31 cellular contexts compared by ENCODE assay signal in the genomic region with DNA sequence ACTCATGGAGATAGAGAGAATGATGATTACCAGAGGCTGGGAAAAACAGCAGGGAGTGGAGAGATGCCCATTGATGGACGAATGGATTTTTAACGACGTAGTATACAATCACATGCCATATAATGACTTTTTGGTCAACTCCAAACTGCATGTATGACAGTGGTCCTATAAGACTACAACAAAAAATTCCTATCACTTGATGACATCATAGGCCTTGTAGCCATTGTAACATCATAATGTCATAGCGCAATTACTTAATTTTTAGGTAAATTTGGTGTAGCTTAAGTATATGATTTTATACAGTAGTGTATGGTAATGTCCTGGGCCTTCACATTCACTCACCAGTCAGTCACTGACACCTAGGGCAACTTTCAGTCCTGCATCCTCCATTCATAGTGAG.
DNase-seq lines count a peak whose midpoint lies in the region; ATAC-seq, FAIRE-seq and TF ChIP-seq lines count a peak whose summit lies in the region.
"Had no signal": no experiment of that assay in that cellular context is flagged by ENCODE, and none has a peak within 500 bp of the region (broad histone marks: within the 10 kb centered on the region; RNA-seq: fewer than 3 reads in every experiment).

No MANE protein-coding gene starts in this region.

- H3K9ac ChIP-seq in HepG2 (ENCODE audit: insufficient read depth, low read depth, low read length) (no peak overlapping the region), GM12878 (ENCODE audit: control insufficient read depth, insufficient read depth, low read length) (no peak overlapping the region), GM23248 (no peak overlapping the region)
- H3K9ac ChIP-seq: BLaER1; BLaER1 treated with 17β-estradiol and CSF1 and Interleukin-3, amounts not matched to agents 10 nM and 100 nM had no signal

- no peak overlapping the region for H3K4me3 ChIP-seq in HepG2 (replicated peaks in 1 of 3; ENCODE audit: insufficient read depth in 1 of 3, low read depth in 2 of 3, low read length in 3 of 3)
- no peak overlapping the region for H3K4me3 ChIP-seq in right lobe of liver
- no peak overlapping the region for H3K4me3 ChIP-seq in GM12878
- no peak overlapping the region for H3K4me3 ChIP-seq in GM23248
- H3K4me3 ChIP-seq: A549; BLaER1; BLaER1 treated with 17β-estradiol and CSF1 and Interleukin-3, amounts not matched to agents 10 nM and 100 nM had no signal

- no peaks in the 10 kb centered on the region for H3K9me2 ChIP-seq in GM23248 (ENCODE audit: insufficient read depth)

- TF ChIP-seq EP300 in HepG2 (IDR thresholded peaks at IDR 0.05; ENCODE audit: low read depth in 2 of 2, low read length in 2 of 2) = no peak
- TF ChIP-seq EP300 in HepG2 (CRISPR knock-in tag; IDR thresholded peaks at IDR 0.05; ENCODE audit: borderline replicate concordance) = no peak
- TF ChIP-seq EP300 in GM12878 (IDR thresholded peaks at IDR 0.05; ENCODE audit: borderline replicate concordance in 1 of 2, control insufficient read depth in 1 of 2, low read depth in 2 of 2, low read length in 2 of 2) = no peak

- H3K27me3 ChIP-seq in HepG2 (ENCODE audit: control insufficient read depth in 1 of 2, insufficient read depth in 2 of 2, low read length in 2 of 2) (no peaks in the 10 kb centered on the region), right lobe of liver (no peaks in the 10 kb centered on the region), GM12878 (replicated peaks in 1 of 2; ENCODE audit: control insufficient read depth in 2 of 2, insufficient read depth in 2 of 2, low read length in 1 of 2) (no peaks in the 10 kb centered on the region), GM23248 (replicated peaks; ENCODE audit: insufficient read depth) (no peaks in the 10 kb centered on the region)
- H3K27me3 ChIP-seq: BE2C; BLaER1; BLaER1 treated with 17β-estradiol and CSF1 and Interleukin-3, amounts not matched to agents 10 nM and 100 nM had no signal

- FAIRE-seq in HepG2 (lab: Jason Lieb, UNC) (no peak), GM12878 (lab: Jason Lieb, UNC) (peak; percentile 7)
- FAIRE-seq: A204.1, A549, D721Med had no signal

- no peaks in the 10 kb centered on the region for H3F3A ChIP-seq in GM23248 (ENCODE audit: insufficient read depth)

- H3K27ac ChIP-seq in HepG2 (ENCODE audit: extremely low read length, insufficient read depth, low read length) = no peak overlapping the region
- H3K27ac ChIP-seq in right lobe of liver = no peak overlapping the region
- H3K27ac ChIP-seq in GM12878 (ENCODE audit: control insufficient read depth, insufficient read depth) = no peak overlapping the region
- H3K27ac ChIP-seq in GM23248 = no peak overlapping the region
- H3K27ac ChIP-seq: 22Rv1; A549; BLaER1; BLaER1 treated with 17β-estradiol and CSF1 and Interleukin-3, amounts not matched to agents 10 nM and 100 nM; C4-2B had no signal

- RAD21 ChIA-PET in GM12878 (lab: Charles Lee; ENCODE audit: unreplicated experiment) = no interaction called here

- H3K36me3 ChIP-seq in HepG2 (replicated peaks in 1 of 2; ENCODE audit: control insufficient read depth in 1 of 2, insufficient read depth in 2 of 2, low read length in 2 of 2) = no peaks in the 10 kb centered on the region
- H3K36me3 ChIP-seq in right lobe of liver = no peaks in the 10 kb centered on the region
- no peaks in the 10 kb centered on the region for H3K36me3 ChIP-seq in GM12878 (ENCODE audit: control insufficient read depth in 2 of 2, insufficient read depth in 2 of 2, low read length in 1 of 2)
- no peaks in the 10 kb centered on the region for H3K36me3 ChIP-seq in GM23248 (ENCODE audit: low read depth)
- H3K36me3 ChIP-seq: BE2C; BLaER1; BLaER1 treated with 17β-estradiol and CSF1 and Interleukin-3, amounts not matched to agents 10 nM and 100 nM had no signal

- TF ChIP-seq POLR2A in HepG2 (IDR thresholded peaks at IDR 0.05; ENCODE audit: insufficient read depth in 1 of 2, low read depth in 2 of 2, low read length in 2 of 2) (no peak), right lobe of liver (IDR thresholded peaks at IDR 0.05) (no peak), GM12878 (IDR thresholded peaks at IDR 0.05; ENCODE audit: low read depth, low read length) (no peak)

- no peaks in the 10 kb centered on the region for H3K79me2 ChIP-seq in HepG2 (ENCODE audit: insufficient read depth, low read length)
- H3K79me2 ChIP-seq in GM12878 (ENCODE audit: control insufficient read depth, insufficient read depth, low read length) = no peaks in the 10 kb centered on the region
- H3K79me2 ChIP-seq in GM23248 (ENCODE audit: insufficient read depth) = no peaks in the 10 kb centered on the region

- H2AFZ ChIP-seq in HepG2 (ENCODE audit: low read length) (no peak overlapping the region), GM12878 (ENCODE audit: control insufficient read depth, low read depth, low read length) (no peak overlapping the region), GM23248 (no peak overlapping the region)

- no TSS peak for BruUV-seq in HepG2 (replicated peaks; lab: Mats Ljungman, UMichigan)
- BruUV-seq in GM12878 (replicated peaks; lab: Mats Ljungman, UMichigan) = no TSS peak

- DNase-seq in HepG2 (ENCODE audit: low spot score) = no peak
- no peak for DNase-seq in right lobe of liver
- no peak for DNase-seq in GM12878 (ENCODE audit: low read depth, low spot score)
- DNase-seq in GM23248 = no peak
- DNase-seq: 8988T; ACHN; AML-193; BE2C; C1 segment of cervical spinal cord; Caco-2; Calu3; CD4-positive, alpha-beta memory T cell; CD4-positive, alpha-beta T cell; CD4-positive, CD25-positive, alpha-beta regulatory T cell; CD8-positive, alpha-beta memory T cell; CD8-positive, alpha-beta T cell; COR-L47; DMS 273 treated with DMSO at 0.1 percent for 48 hours; DMS153; DMS53; DMS79; DMS79 treated with DMSO at 0.1 percent for 48 hours; DND-41; EL had no signal

- peaks cover 26% of the 10 kb centered on the region for H3K9me3 ChIP-seq in HepG2 (ENCODE audit: low read length)
- no peaks in the 10 kb centered on the region for H3K9me3 ChIP-seq in right lobe of liver
- H3K9me3 ChIP-seq in GM12878 (replicated peaks; ENCODE audit: control insufficient read depth, insufficient read depth, low read length) = peaks cover 1% of the 10 kb centered on the region; the same call in 1 of the 3 replicates
- no peaks in the 10 kb centered on the region for H3K9me3 ChIP-seq in GM23248 (ENCODE audit: low read depth)
- H3K9me3 ChIP-seq: A549 had no signal

- CTCF ChIA-PET in HepG2 (lab: Yijun Ruan, JAX; ENCODE audit: low intra/inter-chr PET ratio, low total read pairs) = no interaction called here
- CTCF ChIA-PET in GM12878 (lab: Yijun Ruan, JAX) = no interaction called here

- H3K4me1 ChIP-seq in HepG2 (ENCODE audit: insufficient read depth, low read length) (no peaks in the 10 kb centered on the region), right lobe of liver (no peaks in the 10 kb centered on the region), GM12878 (ENCODE audit: control insufficient read depth, insufficient read depth, low read length) (no peaks in the 10 kb centered on the region), GM23248 (ENCODE audit: insufficient read depth) (peaks cover 6% of the 10 kb centered on the region)
- H3K4me1 ChIP-seq: A549, BE2C, BLaER1, Caco-2 had no signal

- POLR2A ChIA-PET in HepG2 (lab: Yijun Ruan, JAX) = no interaction called here
- POLR2A ChIA-PET in GM12878 (lab: Charles Lee) = no interaction called here

- H4K20me1 ChIP-seq in HepG2 (ENCODE audit: insufficient read depth, low read length) (no peaks in the 10 kb centered on the region), GM12878 (ENCODE audit: control insufficient read depth, insufficient read depth) (no peaks in the 10 kb centered on the region), GM23248 (ENCODE audit: insufficient read depth) (no peaks in the 10 kb centered on the region)
- H4K20me1 ChIP-seq: BLaER1; BLaER1 treated with 17β-estradiol and CSF1 and Interleukin-3, amounts not matched to agents 10 nM and 100 nM had no signal

- in situ Hi-C loops in HepG2 (cut with HindIII; ENCODE audit: extremely low pct_ligation_motif_present, low pct_unique_long_range_greater_than_20kb) (loop anchor here (25.0 kb wide), 1 partner anchor 389 kb away; no protein-coding TSS in a partner anchor), GM12878 (cut with MboI) (no loop called here), GM23248 (cut with MboI) (loop anchor here (25.0 kb wide), 1 partner anchor 389 kb away; no protein-coding TSS in a partner anchor)

- no peak for TF ChIP-seq RAD21 in HepG2 (CRISPR knock-in tag; IDR thresholded peaks at IDR 0.05)
- no peak for TF ChIP-seq RAD21 in GM12878 (IDR thresholded peaks at IDR 0.05; ENCODE audit: insufficient read depth, low read depth, low read length)

- no peak overlapping the region for H3K4me2 ChIP-seq in HepG2 (ENCODE audit: low read depth, low read length)
- H3K4me2 ChIP-seq in GM12878 (ENCODE audit: control insufficient read depth, insufficient read depth) = no peak overlapping the region
- no peak overlapping the region for H3K4me2 ChIP-seq in GM23248 (ENCODE audit: unreplicated experiment)
- H3K4me2 ChIP-seq: A549; BLaER1; BLaER1 treated with 17β-estradiol and CSF1 and Interleukin-3, amounts not matched to agents 10 nM and 100 nM had no signal

- SMC1A ChIA-PET in GM12878 (lab: Charles Lee; ENCODE audit: uncharacterized antibody, unreplicated experiment) = interaction anchor here (1.2 kb wide), 1 partner anchor 22 kb away, joined by 3 read pairs; no protein-coding TSS in a partner anchor

- ATAC-seq in HepG2 (no peak), right lobe of liver (no peak), GM12878 (no peak)
- ATAC-seq: A549; CD8-positive, alpha-beta T cell had no signal

- TF ChIP-seq CTCF in HepG2 (CRISPR knock-in tag; IDR thresholded peaks at IDR 0.05) (no peak), right lobe of liver (IDR thresholded peaks at IDR 0.05) (no peak), GM12878 (IDR thresholded peaks at IDR 0.05 in 2 of 3, conservative IDR thresholded peaks at IDR 0.05 in 1 of 3; ENCODE audit: control insufficient read depth in 2 of 3, extremely low read depth in 1 of 3, insufficient read depth in 1 of 3, low read depth in 3 of 3, low read length in 3 of 3) (no peak)

- WGBS in HepG2 (ENCODE audit: low lambda C conversion rate) = 16% methylated on average over 4 of the region's 4 CpGs
- 70% methylated on average over 4 of the region's 4 CpGs for WGBS in right lobe of liver (ENCODE audit: insufficient coverage, low coverage, low lambda C conversion rate, missing lambda C conversion rate)
- WGBS in GM12878 (ENCODE audit: insufficient coverage, insufficient replicate concordance, low lambda C conversion rate, missing lambda C conversion rate) = 60% methylated on average over 4 of the region's 4 CpGs
- 92 to 98% methylated on average over 4 of the region's 4 CpGs for WGBS in GM23248 (ENCODE audit: low coverage in 1 of 2, low lambda C conversion rate in 2 of 2, missing lambda C conversion rate in 2 of 2), 2 experiments

- intact Hi-C loops in HepG2 (cut with micrococcal nuclease; ENCODE audit: unreplicated experiment) = no loop called here
- intact Hi-C loops in right lobe of liver (cut with DNase I) = no loop called here
- intact Hi-C loops in GM12878 (cut with micrococcal nuclease; ENCODE audit: unreplicated experiment) = no loop called here

TF ChIP-seq in HepG2, 621 proteins besides CTCF, POLR2A, EP300 and RAD21 (continues in another document):
- TF ChIP-seq CREB1 (IDR thresholded peaks at IDR 0.05) = peak; percentile 78
- TF ChIP-seq CREB1 (CRISPR knock-in tag; IDR thresholded peaks at IDR 0.05) = no peak

TF ChIP-seq in GM12878, 131 proteins besides CTCF, POLR2A, EP300 and RAD21 (continues in another document):
- no peak for TF ChIP-seq KLF5 (IDR thresholded peaks at IDR 0.05; ENCODE audit: partially characterized antibody)
- TF ChIP-seq HDAC2 (IDR thresholded peaks at IDR 0.05) = no peak
- TF ChIP-seq RBBP5 (conservative IDR thresholded peaks at IDR 0.05) = no peak
